ENCODE assay signal across 30 cellular contexts in genomic region chr3:126968328-126968994, GRCh38.
"Had no signal": no experiment of that assay in that cellular context is flagged by ENCODE, and none has a peak within 500 bp of the region (broad histone marks: within the 10 kb centered on the region; RNA-seq: fewer than 3 reads in every experiment).

No MANE protein-coding gene starts in this region.

- H3K79me2 ChIP-seq: hepatocyte had no signal

- H2AFZ ChIP-seq: hepatocyte had no signal

- H3K4me1 ChIP-seq: transverse colon had no signal

- H3K4me3 ChIP-seq: breast epithelium, dorsolateral prefrontal cortex, hepatocyte, transverse colon had no signal

- DNase-seq: activated CD8-positive, alpha-beta memory T cell treated with anti-CD3 and anti-CD28 coated beads, Interleukin-2, amount 50 U/mL, for 48 hours; activated naive CD4-positive, alpha-beta T cell treated with Interleukin-2 at 50 U/mL for 16 hours; activated naive CD8-positive, alpha-beta T cell treated with anti-CD3 and anti-CD28 coated beads for 36 hours; activated T-cell treated with anti-CD3 and anti-CD28 coated beads, Interleukin-2, amount 50 U/mL, for 4 hours; dorsolateral prefrontal cortex; effector memory CD8-positive, alpha-beta T cell; glutamatergic neuron; immature natural killer cell; kidney glomerular epithelial cell; left ventricle myocardium superior; mammary epithelial cell; midbrain; natural killer cell; nucleus accumbens; retina; stimulated activated CD4-positive, alpha-beta T cell treated with anti-CD3 and anti-CD28 coated beads, Interleukin-2, amount 100 ng/mL, for 48 hours; stimulated activated CD8-positive, alpha-beta memory T cell treated with anti-CD3 and anti-CD28 coated beads, Interleukin-4, amount 100 ng/mL, for 48 hours; stimulated activated naive CD4-positive, alpha-beta T cell treated with Interleukin-2 at 50 U/mL for 16 hours; substantia nigra; transverse colon had no signal

- H3K27me3 ChIP-seq: breast epithelium, dorsolateral prefrontal cortex, hepatocyte, transverse colon had no signal

- H3K4me3 Mint-ChIP-seq: activated naive CD8-positive, alpha-beta T cell treated with anti-CD3 and anti-CD28 coated beads for 36 hours; activated T-cell treated with anti-CD3 and anti-CD28 coated beads, Interleukin-2, amount 50 U/mL, for 4 hours; central memory CD8-positive, alpha-beta T cell; effector memory CD8-positive, alpha-beta T cell; immature natural killer cell; natural killer cell; T-helper 2 cell treated with Interferon-gamma antibody and Interleukin-4, amounts not matched to agents 5 μg/mL and 100 μg/mL, for 36 hours had no signal

- H3K36me3 ChIP-seq: breast epithelium, transverse colon had no signal

- H3K4me1 Mint-ChIP-seq: activated naive CD8-positive, alpha-beta T cell treated with anti-CD3 and anti-CD28 coated beads for 36 hours; central memory CD8-positive, alpha-beta T cell; immature natural killer cell; natural killer cell had no signal

- H3K4me2 ChIP-seq: hepatocyte had no signal

- H3K9me3 ChIP-seq: breast epithelium, transverse colon had no signal

- H3K9me3 Mint-ChIP-seq: activated naive CD8-positive, alpha-beta T cell treated with anti-CD3 and anti-CD28 coated beads for 36 hours; activated T-cell treated with anti-CD3 and anti-CD28 coated beads, Interleukin-2, amount 50 U/mL, for 4 hours; central memory CD8-positive, alpha-beta T cell; effector memory CD8-positive, alpha-beta T cell; immature natural killer cell; natural killer cell; T-helper 2 cell treated with Interferon-gamma antibody and Interleukin-4, amounts not matched to agents 5 μg/mL and 100 μg/mL, for 36 hours had no signal

- H3K27ac Mint-ChIP-seq: activated naive CD8-positive, alpha-beta T cell treated with anti-CD3 and anti-CD28 coated beads for 36 hours; effector memory CD8-positive, alpha-beta T cell; immature natural killer cell; natural killer cell; T-helper 2 cell treated with Interferon-gamma antibody and Interleukin-4, amounts not matched to agents 5 μg/mL and 100 μg/mL, for 36 hours had no signal

- H3K36me3 Mint-ChIP-seq: activated naive CD8-positive, alpha-beta T cell treated with anti-CD3 and anti-CD28 coated beads for 36 hours; immature natural killer cell; natural killer cell had no signal

- FAIRE-seq: colon, endothelial cell of umbilical vein, frontal cortex, TTC549, urothelium cell line had no signal

- ATAC-seq: activated T-cell treated with anti-CD3 and anti-CD28 coated beads, Interleukin-2, amount 50 U/mL, for 4 hours; effector memory CD8-positive, alpha-beta T cell; esophagus mucosa; left ventricle myocardium superior; natural killer cell had no signal

- H3K27ac ChIP-seq: hepatocyte, transverse colon had no signal
